12 cellular contexts compared by ENCODE assay signal in genomic region chr1:112954059-112954458, GRCh38. TPM values are rescaled to one million over a fixed set of nuclear protein-coding genes. Genes with fewer than 3 reads are reported as not detected.
DNase-seq lines count a peak whose midpoint lies in the region; ATAC-seq and TF ChIP-seq lines count a peak whose summit lies in the region.
"Had no signal": no experiment of that assay in that cellular context is flagged by ENCODE, and none has a peak within 500 bp of the region (broad histone marks: within the 10 kb centered on the region; RNA-seq: fewer than 3 reads in every experiment).

No MANE protein-coding gene starts in this region.

- H3K4me3 ChIP-seq in cardiac muscle cell (peak overlapping the region; percentile 74), iPS-15b (ENCODE audit: low read depth, low read length) (peak overlapping the region; percentile 93)

- peaks cover 29% of the 10 kb centered on the region for H3K36me3 Mint-ChIP-seq in activated T-helper 1 cell treated with anti-CD3 and anti-CD28 coated beads, Interleukin-12 subunit alpha, Interleukin-12 subunit beta, Interleukin-2, Interleukin-4 antibody, amounts not matched to agents 30 ng/mL and 10 ng/mL and 1 ng/mL, durations not matched to agents 14 hours and 24 hours and 36 hours (ENCODE audit: low read depth)
- peaks cover 18% of the 10 kb centered on the region for H3K36me3 Mint-ChIP-seq in type B pancreatic cell

- intact Hi-C loops in Right ventricle myocardium superior (cut with DNase I) = no loop called here
- intact Hi-C loops in activated T-helper 1 cell treated with anti-CD3 and anti-CD28 coated beads, Interleukin-12 subunit alpha, Interleukin-12 subunit beta, Interleukin-2, Interleukin-4 antibody, amounts not matched to agents 30 ng/mL and 10 ng/mL and 1 ng/mL, durations not matched to agents 14 hours and 24 hours and 36 hours (cut with micrococcal nuclease) = loop anchor here (10.0 kb wide), 2 partner anchors 91 to 951 kb away; partner anchors contain the start of genes AP4B1 and DCLRE1B

- peaks cover 55% of the 10 kb centered on the region for H3K4me1 Mint-ChIP-seq in activated T-helper 1 cell treated with anti-CD3 and anti-CD28 coated beads, Interleukin-12 subunit alpha, Interleukin-12 subunit beta, Interleukin-2, Interleukin-4 antibody, amounts not matched to agents 30 ng/mL and 10 ng/mL and 1 ng/mL, durations not matched to agents 14 hours and 24 hours and 36 hours (ENCODE audit: low read depth)
- peaks cover 36% of the 10 kb centered on the region for H3K4me1 Mint-ChIP-seq in type B pancreatic cell (ENCODE audit: unreplicated experiment)

- H3K9ac ChIP-seq in iPS-15b (ENCODE audit: low read depth, low read length) = peak overlapping the region; percentile 62

- peak overlapping the region; percentile 90 for H3K4me3 Mint-ChIP-seq in activated T-helper 1 cell treated with anti-CD3 and anti-CD28 coated beads, Interleukin-12 subunit alpha, Interleukin-12 subunit beta, Interleukin-2, Interleukin-4 antibody, amounts not matched to agents 30 ng/mL and 10 ng/mL and 1 ng/mL, durations not matched to agents 14 hours and 24 hours and 36 hours
- H3K4me3 Mint-ChIP-seq in type B pancreatic cell = peak overlapping the region; percentile 99

- H3K27me3 ChIP-seq in cardiac muscle cell (no peaks in the 10 kb centered on the region), iPS-15b (ENCODE audit: control insufficient read depth, insufficient read depth, low read length) (no peaks in the 10 kb centered on the region)
- H3K27me3 ChIP-seq: testis had no signal

- H3K9me3 Mint-ChIP-seq in activated T-helper 1 cell treated with anti-CD3 and anti-CD28 coated beads, Interleukin-12 subunit alpha, Interleukin-12 subunit beta, Interleukin-2, Interleukin-4 antibody, amounts not matched to agents 30 ng/mL and 10 ng/mL and 1 ng/mL, durations not matched to agents 14 hours and 24 hours and 36 hours = no peaks in the 10 kb centered on the region
- H3K9me3 Mint-ChIP-seq in type B pancreatic cell = no peaks in the 10 kb centered on the region

- no peaks in the 10 kb centered on the region for H3K27me3 Mint-ChIP-seq in activated T-helper 1 cell treated with anti-CD3 and anti-CD28 coated beads, Interleukin-12 subunit alpha, Interleukin-12 subunit beta, Interleukin-2, Interleukin-4 antibody, amounts not matched to agents 30 ng/mL and 10 ng/mL and 1 ng/mL, durations not matched to agents 14 hours and 24 hours and 36 hours (ENCODE audit: insufficient read depth)
- H3K27me3 Mint-ChIP-seq in type B pancreatic cell = no peaks in the 10 kb centered on the region

- ATAC-seq in Right ventricle myocardium superior (ENCODE audit: poor library complexity) = no peak

- H3K36me3 ChIP-seq in cardiac muscle cell (no peaks in the 10 kb centered on the region), iPS-15b (ENCODE audit: control insufficient read depth, insufficient read depth, low read length) (peaks cover 4% of the 10 kb centered on the region)

- no peak overlapping the region for H3K27ac Mint-ChIP-seq in activated T-helper 1 cell treated with anti-CD3 and anti-CD28 coated beads, Interleukin-12 subunit alpha, Interleukin-12 subunit beta, Interleukin-2, Interleukin-4 antibody, amounts not matched to agents 30 ng/mL and 10 ng/mL and 1 ng/mL, durations not matched to agents 14 hours and 24 hours and 36 hours
- H3K27ac Mint-ChIP-seq in type B pancreatic cell = peak overlapping the region; percentile 10

- H3K4me1 ChIP-seq in cardiac muscle cell (ENCODE audit: low read depth) = peaks cover 28% of the 10 kb centered on the region
- peaks cover 10% of the 10 kb centered on the region for H3K4me1 ChIP-seq in iPS-15b (ENCODE audit: control insufficient read depth, insufficient read depth, low read length)

- H3K27ac ChIP-seq in cardiac muscle cell = peak overlapping the region; percentile 92

- H3K9me3 ChIP-seq in cardiac muscle cell (ENCODE audit: low read depth) = no peaks in the 10 kb centered on the region
- H3K9me3 ChIP-seq in iPS-15b (ENCODE audit: control insufficient read depth, insufficient read depth, low read length) = no peaks in the 10 kb centered on the region
- H3K9me3 ChIP-seq: testis had no signal

- no peak for DNase-seq in cardiac muscle cell (ENCODE audit: low read depth in 1 of 2, low spot score in 1 of 2)
- DNase-seq in Right ventricle myocardium superior = no peak
- DNase-seq in activated T-helper 1 cell treated with anti-CD3 and anti-CD28 coated beads, Interleukin-12 subunit alpha, Interleukin-12 subunit beta, Interleukin-2, Interleukin-4 antibody, amounts not matched to agents 30 ng/mL and 10 ng/mL and 1 ng/mL, durations not matched to agents 14 hours and 24 hours and 36 hours (ENCODE audit: low spot score) = no peak
- DNase-seq in type B pancreatic cell (ENCODE audit: extremely low spot score, unreplicated experiment) = no peak
- no peak for DNase-seq in NCI-H1105 (lab: John Stamatoyannopoulos, UW)
- no peak for DNase-seq in A172 (ENCODE audit: low spot score)
- DNase-seq in hippocampal formation (lab: John Stamatoyannopoulos, UW) = no peak
- DNase-seq: activated effector memory CD4-positive, alpha-beta T cell treated with anti-CD3 and anti-CD28 coated beads, Interleukin-2, amount 50 U/mL, for 16 hours; DMS79 treated with DMSO at 0.1 percent for 48 hours; NCI-H2227 treated with DMSO at 0.1 percent for 48 hours; testis had no signal

- TF ChIP-seq CTCF in cardiac muscle cell (IDR thresholded peaks at IDR 0.05; ENCODE audit: low read depth, low read length) = no peak
- TF ChIP-seq CTCF in type B pancreatic cell (conservative IDR thresholded peaks at IDR 0.05) = no peak

RNA-seq across cellular contexts. Expression of gene SLC16A1, which starts 1.9 kb away (rescaled TPM):
- 130 and 137 TPM in 2 replicates for total RNA-seq in cardiac muscle cell
- polyA plus RNA-seq in cardiac muscle cell = 146 and 163 TPM in 2 replicates
- total RNA-seq in Right ventricle myocardium superior = 130 TPM
- total RNA-seq in activated T-helper 1 cell treated with anti-CD3 and anti-CD28 coated beads, Interleukin-12 subunit alpha, Interleukin-12 subunit beta, Interleukin-2, Interleukin-4 antibody, amounts not matched to agents 30 ng/mL and 10 ng/mL and 1 ng/mL, durations not matched to agents 14 hours and 24 hours and 36 hours = 73.6 and 77.4 TPM in 2 replicates
- 52.2 and 79.3 TPM in 2 replicates for total RNA-seq in type B pancreatic cell (ENCODE audit: low replicate concordance)
- total RNA-seq in A172 (2014; rRNA removed; shearing (Covaris generic)) = 104 and 105 TPM in 2 replicates
